ENCODE assay signal across 8 cellular contexts in the genomic region with DNA sequence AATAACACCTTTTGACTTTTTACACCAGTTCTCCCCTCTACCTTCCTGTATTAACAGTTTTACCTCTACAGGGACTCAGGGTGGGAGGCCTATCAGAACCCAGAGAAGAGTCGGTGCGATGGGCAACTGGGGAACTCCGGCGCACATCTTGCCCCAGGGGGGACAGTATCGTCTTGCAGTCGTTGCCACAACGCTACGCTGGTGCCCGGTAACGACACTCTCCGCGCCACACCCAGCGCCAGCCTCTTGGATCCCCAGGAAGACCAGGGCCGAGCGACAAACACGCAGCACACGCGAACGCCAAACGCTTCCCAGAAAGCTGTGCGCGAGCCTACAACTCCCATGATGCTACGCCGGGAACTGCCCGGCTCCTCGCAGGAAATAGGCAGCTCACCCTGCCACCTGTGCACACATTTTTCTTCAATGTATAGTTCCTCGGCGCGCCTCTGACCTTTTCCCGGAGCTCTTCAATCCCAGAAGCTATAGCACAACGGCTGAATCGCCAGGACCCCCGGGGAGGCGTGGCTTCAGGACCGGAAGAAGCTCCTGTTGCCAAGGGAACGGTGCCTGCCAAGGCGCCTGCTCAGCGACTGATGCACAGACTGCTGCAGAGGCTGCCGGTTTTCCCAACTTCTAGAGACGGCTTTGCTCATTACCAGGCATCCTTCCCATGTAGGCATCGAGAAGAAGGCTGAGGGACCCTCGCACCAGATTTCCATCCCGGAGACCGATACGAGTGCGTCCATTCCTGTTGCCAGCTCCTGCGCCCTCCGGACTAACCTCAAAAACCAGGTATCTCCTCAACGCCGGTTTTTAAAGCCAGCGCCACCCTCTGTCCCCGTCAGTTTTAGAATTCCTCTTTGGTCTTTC. TPM values are rescaled to one million over a fixed set of nuclear protein-coding genes. Genes with fewer than 3 reads are reported as not detected.
DNase-seq lines count a peak whose midpoint lies in the region; ATAC-seq, FAIRE-seq and TF ChIP-seq lines count a peak whose summit lies in the region.

A gene with protein sequence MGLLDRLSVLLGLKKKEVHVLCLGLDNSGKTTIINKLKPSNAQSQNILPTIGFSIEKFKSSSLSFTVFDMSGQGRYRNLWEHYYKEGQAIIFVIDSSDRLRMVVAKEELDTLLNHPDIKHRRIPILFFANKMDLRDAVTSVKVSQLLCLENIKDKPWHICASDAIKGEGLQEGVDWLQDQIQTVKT (plus strand): TSS at position 573 of the 870 bp plus-strand sequence. CDS start 3,350 bp downstream, outside the sequence.

- peaks cover 18% of the 10 kb centered on the region for H3K4me1 Mint-ChIP-seq in activated naive CD8-positive, alpha-beta T cell treated with anti-CD3 and anti-CD28 coated beads, Interleukin-2, amount 10 ng/mL, durations not matched to agents 7 days and 5 days

- ATAC-seq in HG02642 (IDR thresholded peaks at IDR 0.05; ENCODE audit: poor library complexity, unreplicated experiment) (peak; percentile 98), pancreas (peak; percentile 96 to 98 (median 97))
- peak; percentile 94 for ATAC-seq in activated naive CD8-positive, alpha-beta T cell treated with anti-CD3 and anti-CD28 coated beads, Interleukin-2, amount 10 ng/mL, durations not matched to agents 7 days and 5 days (ENCODE audit: low read depth)

- H3K4me1 ChIP-seq in cardiac muscle cell (ENCODE audit: low read depth) (peaks cover 12% of the 10 kb centered on the region), pancreas (peaks cover 9 to 27% (median 13%) of the 10 kb centered on the region in 3 donors), tibial artery (peaks cover 0 to 21% (median 8%) of the 10 kb centered on the region in 4 donors)

- H3K27ac ChIP-seq in cardiac muscle cell = peak within 1 kb of the TSS; percentile 76
- H3K27ac ChIP-seq in pancreas = peak within 1 kb of the TSS; percentile 29 to 74 (median 54)
- H3K27ac ChIP-seq in tibial artery = peak within 1 kb of the TSS; percentile 50 to 70

- H3K36me3 ChIP-seq in cardiac muscle cell (no peaks in the 10 kb centered on the region), pancreas (no peaks in the 10 kb centered on the region), tibial artery (peaks cover under 1 to 6% (median 1%) of the 10 kb centered on the region in 3 donors)

- H3K27me3 Mint-ChIP-seq in activated naive CD8-positive, alpha-beta T cell treated with anti-CD3 and anti-CD28 coated beads, Interleukin-2, amount 10 ng/mL, durations not matched to agents 7 days and 5 days = peaks cover 2% of the 10 kb centered on the region

- H3K4me3 ChIP-seq in GM12865 (ENCODE audit: low read depth, low read length) (peak within 1 kb of the TSS; percentile 87), cardiac muscle cell (peak within 1 kb of the TSS; percentile 89), pancreas (peak within 1 kb of the TSS; percentile 59 to 81 (median 68)), tibial artery (peak within 1 kb of the TSS; percentile 71 to 72)

- H3K36me3 Mint-ChIP-seq in activated naive CD8-positive, alpha-beta T cell treated with anti-CD3 and anti-CD28 coated beads, Interleukin-2, amount 10 ng/mL, durations not matched to agents 7 days and 5 days = peaks cover under 1% of the 10 kb centered on the region

- DNase-seq in GM12865 (ENCODE audit: low read depth) (peak; percentile 88), NCI-H1092 treated with DMSO at 0.1 percent for 48 hours (lab: John Stamatoyannopoulos, UW) (peak; percentile 95), SKM-1 treated with dmso at 0.1 percent for 144 hours (lab: John Stamatoyannopoulos, UW; ENCODE audit: unreplicated experiment) (peak; percentile 77), cardiac muscle cell (ENCODE audit: low read depth in 1 of 2, low spot score in 1 of 2) (peak; percentile 88 to 91), pancreas (peak; percentile 74 to 92 (median 83)), tibial artery (peak; percentile 80 to 88)
- peak; percentile 78 for DNase-seq in activated naive CD8-positive, alpha-beta T cell treated with anti-CD3 and anti-CD28 coated beads, Interleukin-2, amount 10 ng/mL, durations not matched to agents 7 days and 5 days

- no peaks in the 10 kb centered on the region for H3K9me3 Mint-ChIP-seq in activated naive CD8-positive, alpha-beta T cell treated with anti-CD3 and anti-CD28 coated beads, Interleukin-2, amount 10 ng/mL, durations not matched to agents 7 days and 5 days

- no peaks in the 10 kb centered on the region for H3K27me3 ChIP-seq in cardiac muscle cell
- H3K27me3 ChIP-seq in pancreas = no peaks in the 10 kb centered on the region
- no peaks in the 10 kb centered on the region for H3K27me3 ChIP-seq in tibial artery

- H3K9me3 ChIP-seq in cardiac muscle cell (ENCODE audit: low read depth) = no peaks in the 10 kb centered on the region
- no peaks in the 10 kb centered on the region for H3K9me3 ChIP-seq in pancreas
- H3K9me3 ChIP-seq in tibial artery = no peaks in the 10 kb centered on the region

- peak within 1 kb of the TSS; percentile 96 for H3K4me3 Mint-ChIP-seq in activated naive CD8-positive, alpha-beta T cell treated with anti-CD3 and anti-CD28 coated beads, Interleukin-2, amount 10 ng/mL, durations not matched to agents 7 days and 5 days

- intact Hi-C loops in pancreas (cut with DNase I) (no loop called here), tibial artery (cut with DNase I; ENCODE audit: low total_unique reads) (no loop called here)

- no peak for FAIRE-seq in pancreas (lab: Jason Lieb, UNC)

- H3K27ac Mint-ChIP-seq in activated naive CD8-positive, alpha-beta T cell treated with anti-CD3 and anti-CD28 coated beads, Interleukin-2, amount 10 ng/mL, durations not matched to agents 7 days and 5 days = peak within 1 kb of the TSS; percentile 86

- 0% methylated on average over 51 to 52 of the region's 52 CpGs for WGBS in pancreas, 2 donors

- no peak for TF ChIP-seq CTCF in GM12865 (IDR thresholded peaks at IDR 0.05; ENCODE audit: insufficient read depth, low read depth, low read length, missing control alignments)
- TF ChIP-seq CTCF in cardiac muscle cell (IDR thresholded peaks at IDR 0.05; ENCODE audit: low read depth, low read length) = peak; percentile 4
- TF ChIP-seq CTCF in pancreas (IDR thresholded peaks at IDR 0.05) = no peak
- TF ChIP-seq CTCF in tibial artery (IDR thresholded peaks at IDR 0.05) = no peak

- POLR2A ChIA-PET in activated naive CD8-positive, alpha-beta T cell treated with anti-CD3 and anti-CD28 coated beads, Interleukin-2, amount 10 ng/mL, durations not matched to agents 7 days and 5 days (lab: Charles Lee) = interaction anchor here (0.6 to 1.1 kb wide), 3 partner anchors 57 to 828 kb away, joined by 3 read pairs; a partner anchor contains a TSS

RNA-seq across cellular contexts. Expression of the gene that starts here (rescaled TPM):
- total RNA-seq in activated naive CD8-positive, alpha-beta T cell treated with anti-CD3 and anti-CD28 coated beads, Interleukin-2, amount 10 ng/mL, durations not matched to agents 7 days and 5 days = 1 to 10 TPM; 4.9 to 6.3 TPM
- total RNA-seq in cardiac muscle cell (4.3 and 6.0 TPM in 2 replicates), pancreas (1 to 10 TPM; 1.5 to 6.7 (median 2.8) TPM)
- polyA plus RNA-seq in cardiac muscle cell (8.4 and 12.5 TPM in 2 replicates), pancreas (1 to 10 TPM; 2.2 to 4.9 TPM)

Comparison
In these comparisons a context has a peak if more than half of its experiments do, and no peak if none do; other contexts are left out.
1. Peak in every context shown above with its lines: DNase-seq, ATAC-seq, H3K4me3 ChIP-seq and H3K27ac ChIP-seq.